ENCODE assay signal across 1 cellular context in genomic region chr22:31923166-31923565, GRCh38.
TF ChIP-seq lines count a peak whose summit lies in the region.

No MANE protein-coding gene starts in this region.

TF ChIP-seq in GM23338, 12 proteins besides CTCF, POLR2A, EP300 and RAD21 (continued from another document):
- no peak for TF ChIP-seq ZNF462 (CRISPR knock-in tag; IDR thresholded peaks at IDR 0.05)
